Comparison of ENCODE assay signal across 23 cellular contexts in the genomic region with DNA sequence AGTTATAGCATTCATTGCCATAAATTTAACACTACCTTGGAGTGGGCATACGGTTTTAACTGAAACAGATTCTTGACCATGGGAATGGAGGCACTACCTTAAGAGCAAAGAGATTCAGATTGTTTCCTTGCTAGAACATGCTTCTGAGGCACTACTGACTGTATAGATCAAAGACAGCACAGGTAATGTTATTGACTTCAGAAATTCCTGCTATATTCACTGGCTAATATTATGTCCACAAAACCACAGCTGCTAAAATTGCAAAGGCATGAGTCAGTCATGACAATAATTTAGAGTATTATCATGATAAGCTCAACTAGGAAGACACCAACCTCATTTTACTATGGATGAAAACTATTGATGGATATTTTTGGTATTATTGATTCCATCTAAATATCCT. TPM values are rescaled to one million over a fixed set of nuclear protein-coding genes. Genes with fewer than 3 reads are reported as not detected.
DNase-seq lines count a peak whose midpoint lies in the region; ATAC-seq and TF ChIP-seq lines count a peak whose summit lies in the region.
"Had no signal": no experiment of that assay in that cellular context is flagged by ENCODE, and none has a peak within 500 bp of the region (broad histone marks: within the 10 kb centered on the region; RNA-seq: fewer than 3 reads in every experiment).

No MANE protein-coding gene starts in this region.

- TF ChIP-seq CTCF in epithelial cell of esophagus (IDR thresholded peaks at IDR 0.05; ENCODE audit: insufficient read depth, low read depth, low read length, missing control alignments), result no peak
- no peak for TF ChIP-seq CTCF in vagina (IDR thresholded peaks at IDR 0.05)

- H3K27me3 ChIP-seq in vagina, result no peaks in the 10 kb centered on the region
- H3K27me3 ChIP-seq: cardiac muscle cell, upper lobe of left lung had no signal

- H3K4me1 ChIP-seq in vagina, result no peaks in the 10 kb centered on the region
- H3K4me1 ChIP-seq: upper lobe of left lung had no signal

- H3K27ac ChIP-seq in vagina, result no peak overlapping the region
- H3K27ac ChIP-seq: cardiac muscle cell, upper lobe of left lung, VCaP had no signal

- H3K4me3 ChIP-seq in epithelial cell of esophagus (ENCODE audit: low read length), result no peak overlapping the region
- H3K4me3 ChIP-seq in vagina, result no peak overlapping the region
- H3K4me3 ChIP-seq: cardiac muscle cell, upper lobe of left lung had no signal

- DNase-seq in 8988T, result peak; percentile 11
- DNase-seq in HCEC 1CT, result peak; percentile 49
- DNase-seq in RPMI7951 (ENCODE audit: low read depth), result peak; percentile 51
- DNase-seq in epithelial cell of esophagus (ENCODE audit: low read depth), result peak; percentile 79
- DNase-seq in vagina (ENCODE audit: extremely low spot score in 2 of 2), result no peak
- no peak for DNase-seq in ureter (ENCODE audit: low spot score)
- DNase-seq in COR-L47 (lab: John Stamatoyannopoulos, UW), result no peak
- DNase-seq: activated CD8-positive, alpha-beta memory T cell treated with anti-CD3 and anti-CD28 coated beads, Interleukin-2, amount 50 U/mL, for 4 hours; activated effector memory CD4-positive, alpha-beta T cell treated with anti-CD3 and anti-CD28 coated beads, Interleukin-2, amount 50 U/mL, for 16 hours; C1 segment of cervical spinal cord; foreskin melanocyte; mesenchymal stem cell; naive B cell; NCI-H748 treated with DMSO at 0.1 percent for 48 hours; SIG-M5; stimulated activated CD4-positive, alpha-beta T cell treated with anti-CD3 and anti-CD28 coated beads, Interleukin-12 subunit alpha, Interleukin-12 subunit beta, amount 100 ng/mL, for 4 hours; T-helper 17 cell; upper lobe of left lung had no signal

- no peak for TF ChIP-seq POLR2A in vagina (IDR thresholded peaks at IDR 0.05)

- intact Hi-C loops in vagina (cut with DNase I), result no loop called here

- H3K36me3 ChIP-seq in vagina, result no peaks in the 10 kb centered on the region
- H3K36me3 ChIP-seq: cardiac muscle cell, upper lobe of left lung had no signal

- H3K9me3 ChIP-seq in vagina, result no peaks in the 10 kb centered on the region
- H3K9me3 ChIP-seq: upper lobe of left lung had no signal

- ATAC-seq in GM19035 (IDR thresholded peaks at IDR 0.05; ENCODE audit: unreplicated experiment), result no peak
- ATAC-seq: HepG2, T-helper 17 cell had no signal

RNA-seq across cellular contexts. Expression of a gene that starts 39.4 kb away (rescaled TPM):
- total RNA-seq in RPMI7951 (2014; rRNA removed; shearing (Covaris generic)), result 6.4 and 8.5 TPM in 2 replicates
- total RNA-seq in vagina (40.8 TPM), ureter (116 TPM)
- total RNA-seq: A673, HepG2 had no signal

Comparison
In these comparisons a context has a peak if more than half of its experiments do, and no peak if none do; other contexts are left out.
1. DNase-seq: peak in 8988T (single experiment), HCEC 1CT (single experiment), RPMI7951 (single experiment) and epithelial cell of esophagus (single experiment); none in vagina (0 of 2), ureter (single experiment) and COR-L47 (single experiment).